In genomic region chr2:30408961-30409387, GRCh38 we compare ENCODE assay signal across 12 cellular contexts. TPM values are rescaled to one million over a fixed set of nuclear protein-coding genes. Genes with fewer than 3 reads are reported as not detected.
DNase-seq lines count a peak whose midpoint lies in the region.
"Had no signal": no experiment of that assay in that cellular context is flagged by ENCODE, and none has a peak within 500 bp of the region (broad histone marks: within the 10 kb centered on the region; RNA-seq: fewer than 3 reads in every experiment).

No MANE protein-coding gene starts in this region.

- no peak overlapping the region for H3K9ac ChIP-seq in stomach smooth muscle (ENCODE audit: low read length in 2 of 2)

- H3K9me3 Mint-ChIP-seq in activated T-helper 1 cell treated with anti-CD3 and anti-CD28 coated beads, Interleukin-12 subunit alpha, Interleukin-12 subunit beta, Interleukin-2, Interleukin-4 antibody, amounts not matched to agents 30 ng/mL and 10 ng/mL and 1 ng/mL, durations not matched to agents 14 hours and 24 hours and 36 hours = no peaks in the 10 kb centered on the region
- H3K9me3 Mint-ChIP-seq: activated T-cell treated with anti-CD3 and anti-CD28 coated beads, Interleukin-2, amount 50 U/mL, for 4 hours; IgD-negative memory B cell; stimulated activated naive CD8-positive, alpha-beta T cell treated with anti-CD3 and anti-CD28 coated beads, Interleukin-15, amount 100 ng/mL, for 72 hours had no signal

- H3K27ac ChIP-seq in stomach smooth muscle (ENCODE audit: low read length) = peak overlapping the region; percentile 26

- H3K36me3 ChIP-seq in stomach smooth muscle (ENCODE audit: control insufficient read depth in 2 of 2, insufficient read depth in 2 of 2, low read length in 2 of 2) = no peaks in the 10 kb centered on the region

- peak overlapping the region; percentile 93 for H3K27ac Mint-ChIP-seq in activated T-helper 1 cell treated with anti-CD3 and anti-CD28 coated beads, Interleukin-12 subunit alpha, Interleukin-12 subunit beta, Interleukin-2, Interleukin-4 antibody, amounts not matched to agents 30 ng/mL and 10 ng/mL and 1 ng/mL, durations not matched to agents 14 hours and 24 hours and 36 hours

- no peak overlapping the region for H3K4me3 Mint-ChIP-seq in activated T-helper 1 cell treated with anti-CD3 and anti-CD28 coated beads, Interleukin-12 subunit alpha, Interleukin-12 subunit beta, Interleukin-2, Interleukin-4 antibody, amounts not matched to agents 30 ng/mL and 10 ng/mL and 1 ng/mL, durations not matched to agents 14 hours and 24 hours and 36 hours
- H3K4me3 Mint-ChIP-seq: activated T-cell treated with anti-CD3 and anti-CD28 coated beads, Interleukin-2, amount 50 U/mL, for 4 hours; IgD-negative memory B cell; stimulated activated naive CD8-positive, alpha-beta T cell treated with anti-CD3 and anti-CD28 coated beads, Interleukin-15, amount 100 ng/mL, for 72 hours had no signal

- no peak overlapping the region for H3K4me3 ChIP-seq in stomach smooth muscle (ENCODE audit: low read length in 2 of 2)

- H3K9me3 ChIP-seq in stomach smooth muscle (ENCODE audit: control insufficient read depth in 2 of 2, low read length in 2 of 2) = no peaks in the 10 kb centered on the region

- no peaks in the 10 kb centered on the region for H3K27me3 Mint-ChIP-seq in activated T-helper 1 cell treated with anti-CD3 and anti-CD28 coated beads, Interleukin-12 subunit alpha, Interleukin-12 subunit beta, Interleukin-2, Interleukin-4 antibody, amounts not matched to agents 30 ng/mL and 10 ng/mL and 1 ng/mL, durations not matched to agents 14 hours and 24 hours and 36 hours (ENCODE audit: insufficient read depth)
- H3K27me3 Mint-ChIP-seq: IgD-negative memory B cell; stimulated activated naive CD8-positive, alpha-beta T cell treated with anti-CD3 and anti-CD28 coated beads, Interleukin-15, amount 100 ng/mL, for 72 hours had no signal

- H3K36me3 Mint-ChIP-seq in activated T-helper 1 cell treated with anti-CD3 and anti-CD28 coated beads, Interleukin-12 subunit alpha, Interleukin-12 subunit beta, Interleukin-2, Interleukin-4 antibody, amounts not matched to agents 30 ng/mL and 10 ng/mL and 1 ng/mL, durations not matched to agents 14 hours and 24 hours and 36 hours (ENCODE audit: low read depth) = peaks cover 2% of the 10 kb centered on the region

- peaks cover 80% of the 10 kb centered on the region for H3K4me1 ChIP-seq in stomach smooth muscle (ENCODE audit: control insufficient read depth, insufficient read depth, low read length)

- peaks cover 55% of the 10 kb centered on the region for H3K4me1 Mint-ChIP-seq in activated T-helper 1 cell treated with anti-CD3 and anti-CD28 coated beads, Interleukin-12 subunit alpha, Interleukin-12 subunit beta, Interleukin-2, Interleukin-4 antibody, amounts not matched to agents 30 ng/mL and 10 ng/mL and 1 ng/mL, durations not matched to agents 14 hours and 24 hours and 36 hours (ENCODE audit: low read depth)

- DNase-seq in GM04503 (ENCODE audit: low read depth) = peak; percentile 93
- DNase-seq in activated T-helper 1 cell treated with anti-CD3 and anti-CD28 coated beads, Interleukin-12 subunit alpha, Interleukin-12 subunit beta, Interleukin-2, Interleukin-4 antibody, amounts not matched to agents 30 ng/mL and 10 ng/mL and 1 ng/mL, durations not matched to agents 14 hours and 24 hours and 36 hours (ENCODE audit: low spot score) = no peak
- DNase-seq in iris pigment epithelial cell (ENCODE audit: low read depth) = peak; percentile 29
- no peak for DNase-seq in NCI-H446 (lab: John Stamatoyannopoulos, UW)
- no peak for DNase-seq in NCI-H1105 treated with DMSO at 0.1 percent for 48 hours (lab: John Stamatoyannopoulos, UW)
- DNase-seq in MV-4-11 (lab: John Stamatoyannopoulos, UW) = no peak
- DNase-seq: activated T-cell treated with anti-CD3 and anti-CD28 coated beads, Interleukin-2, amount 50 U/mL, for 4 hours; DMS79 treated with DMSO at 0.1 percent for 48 hours; NCI-H2081; stimulated activated naive CD8-positive, alpha-beta T cell treated with anti-CD3 and anti-CD28 coated beads, Interleukin-15, amount 100 ng/mL, for 72 hours had no signal

- intact Hi-C loops in activated T-helper 1 cell treated with anti-CD3 and anti-CD28 coated beads, Interleukin-12 subunit alpha, Interleukin-12 subunit beta, Interleukin-2, Interleukin-4 antibody, amounts not matched to agents 30 ng/mL and 10 ng/mL and 1 ng/mL, durations not matched to agents 14 hours and 24 hours and 36 hours (cut with micrococcal nuclease) = loop anchor here (5.0 kb wide), 1 partner anchor 37 kb away; no protein-coding TSS in a partner anchor

- no peaks in the 10 kb centered on the region for H3K27me3 ChIP-seq in stomach smooth muscle (ENCODE audit: control insufficient read depth in 1 of 2, insufficient read depth in 2 of 2, low read length in 2 of 2)

RNA-seq across cellular contexts. Expression of gene LCLAT1, which starts 38.1 kb away (rescaled TPM):
- 40.1 and 46.2 TPM in 2 replicates for total RNA-seq in activated T-helper 1 cell treated with anti-CD3 and anti-CD28 coated beads, Interleukin-12 subunit alpha, Interleukin-12 subunit beta, Interleukin-2, Interleukin-4 antibody, amounts not matched to agents 30 ng/mL and 10 ng/mL and 1 ng/mL, durations not matched to agents 14 hours and 24 hours and 36 hours

Comparison
In these comparisons a context has a peak if more than half of its experiments do, and no peak if none do; other contexts are left out.
1. DNase-seq: peak in GM04503 (single experiment) and iris pigment epithelial cell (single experiment); none in activated T-helper 1 cell treated with anti-CD3 and anti-CD28 coated beads, Interleukin-12 subunit alpha, Interleukin-12 subunit beta, Interleukin-2, Interleukin-4 antibody, amounts not matched to agents 30 ng/mL and 10 ng/mL and 1 ng/mL, durations not matched to agents 14 hours and 24 hours and 36 hours (single experiment), NCI-H446 (0 of 2), NCI-H1105 treated with DMSO at 0.1 percent for 48 hours (single experiment) and MV-4-11 (single experiment).